ENCODE assay signal across 25 cellular contexts in genomic region chr1:185328204-185328728, GRCh38.
"Had no signal": no experiment of that assay in that cellular context is flagged by ENCODE, and none has a peak within 500 bp of the region (broad histone marks: within the 10 kb centered on the region; RNA-seq: fewer than 3 reads in every experiment).

No MANE protein-coding gene starts in this region.

- H3K27ac ChIP-seq: adrenal gland, coronary artery, transverse colon, uterus had no signal

- H3K36me3 Mint-ChIP-seq: activated naive CD8-positive, alpha-beta T cell; memory B cell; stimulated activated memory B cell treated with anti-CD40 and anti-IgM and Interleukin-4, amounts not matched to agents 10 μg/mL and 1 μg/mL and 100 μg/mL, for 72 hours had no signal

- H3K9me3 ChIP-seq: adrenal gland, heart right ventricle, transverse colon, uterus had no signal

- H3K27ac Mint-ChIP-seq: activated B cell treated with CpG ODN at 0.5 μM for 24 hours; activated CD4-positive, alpha-beta T cell treated with anti-CD3 and anti-CD28 coated beads for 36 hours; activated naive CD8-positive, alpha-beta T cell; activated T-helper 2 cell treated with anti-CD3 and anti-CD28 coated beads, Interferon-gamma antibody, Interleukin-2, Interleukin-4, amounts not matched to agents 10 μg/mL and 5 μg/mL and 100 μg/mL, durations not matched to agents 14 hours and 24 hours and 36 hours; memory B cell; stimulated activated memory B cell treated with anti-CD40 and anti-IgM and Interleukin-4, amounts not matched to agents 10 μg/mL and 1 μg/mL and 100 μg/mL, for 72 hours had no signal

- H3K9me3 Mint-ChIP-seq: activated B cell treated with CpG ODN at 0.5 μM for 24 hours; activated T-cell treated with anti-CD3 and anti-CD28 coated beads, Interleukin-2, amount 50 U/mL, for 4 hours; memory B cell; neural crest cell; stimulated activated memory B cell treated with anti-CD40 and anti-IgM and Interleukin-4, amounts not matched to agents 10 μg/mL and 1 μg/mL and 100 μg/mL, for 72 hours had no signal

- DNase-seq: activated B cell treated with CpG ODN at 0.5 μM for 24 hours; activated CD4-positive, alpha-beta T cell treated with anti-CD3 and anti-CD28 coated beads for 36 hours; activated CD4-positive, alpha-beta T cell treated with anti-CD3 and anti-CD28 coated beads, Interleukin-2, amount 50 U/mL, for 48 hours; activated CD8-positive, alpha-beta memory T cell treated with anti-CD3 and anti-CD28 coated beads, Interleukin-2, amount 50 U/mL, for 48 hours; activated naive CD4-positive, alpha-beta T cell; activated T-cell treated with anti-CD3 and anti-CD28 coated beads, Interleukin-2, amount 50 U/mL, for 4 hours; adrenal gland; cerebellar nuclear complex; heart right ventricle; left colon; posterior cingulate gyrus; small intestine; stimulated activated CD4-positive, alpha-beta T cell treated with anti-CD3 and anti-CD28 coated beads, Interleukin-15, amount 100 ng/mL, for 24 hours; transverse colon; uterus had no signal

- H3K36me3 ChIP-seq: adrenal gland, heart right ventricle, transverse colon, uterus had no signal

- H3K4me1 Mint-ChIP-seq: activated B cell treated with CpG ODN at 0.5 μM for 24 hours; activated CD4-positive, alpha-beta T cell treated with anti-CD3 and anti-CD28 coated beads for 36 hours; memory B cell; neural crest cell; stimulated activated memory B cell treated with anti-CD40 and anti-IgM and Interleukin-4, amounts not matched to agents 10 μg/mL and 1 μg/mL and 100 μg/mL, for 72 hours had no signal

- H3K4me3 Mint-ChIP-seq: activated B cell treated with CpG ODN at 0.5 μM for 24 hours; activated CD4-positive, alpha-beta T cell treated with anti-CD3 and anti-CD28 coated beads for 36 hours; activated naive CD8-positive, alpha-beta T cell; activated T-cell treated with anti-CD3 and anti-CD28 coated beads, Interleukin-2, amount 50 U/mL, for 4 hours; memory B cell; neural crest cell; stimulated activated memory B cell treated with anti-CD40 and anti-IgM and Interleukin-4, amounts not matched to agents 10 μg/mL and 1 μg/mL and 100 μg/mL, for 72 hours had no signal

- H3K4me3 ChIP-seq: adrenal gland, coronary artery, heart right ventricle, transverse colon, uterus had no signal

- H3K27me3 Mint-ChIP-seq: activated B cell treated with CpG ODN at 0.5 μM for 24 hours; activated CD4-positive, alpha-beta T cell treated with anti-CD3 and anti-CD28 coated beads for 36 hours; activated naive CD8-positive, alpha-beta T cell; memory B cell; stimulated activated memory B cell treated with anti-CD40 and anti-IgM and Interleukin-4, amounts not matched to agents 10 μg/mL and 1 μg/mL and 100 μg/mL, for 72 hours had no signal

- ATAC-seq: activated CD4-positive, alpha-beta T cell treated with anti-CD3 and anti-CD28 coated beads for 36 hours; activated T-cell treated with anti-CD3 and anti-CD28 coated beads, Interleukin-2, amount 50 U/mL, for 4 hours; heart right ventricle; left colon; sciatic nerve; stimulated activated memory B cell treated with anti-CD40 and anti-IgM and Interleukin-4, amounts not matched to agents 10 μg/mL and 1 μg/mL and 100 μg/mL, for 72 hours had no signal

- H3K4me1 ChIP-seq: adrenal gland, heart right ventricle, transverse colon, uterus had no signal

- FAIRE-seq: bronchial epithelial cell, endometrium, keratinocyte, small intestine had no signal

- H3K27me3 ChIP-seq: adrenal gland, heart right ventricle, transverse colon, uterus had no signal
